Comparison of ENCODE assay signal across 8 cellular contexts in genomic region chr16:526181-527014, GRCh38. TPM values are rescaled to one million over a fixed set of nuclear protein-coding genes. Genes with fewer than 3 reads are reported as not detected.
DNase-seq lines count a peak whose midpoint lies in the region; ATAC-seq and TF ChIP-seq lines count a peak whose summit lies in the region.

No MANE protein-coding gene starts in this region.

- H3K27ac ChIP-seq in left lung, result peak overlapping the region; percentile 97 to 98
- peak overlapping the region; percentile 98 for H3K27ac ChIP-seq in substantia nigra (ENCODE audit: low read depth, low read length, poor library complexity, severe bottlenecking)

- H3K27me3 ChIP-seq in left lung, result no peaks in the 10 kb centered on the region

- peak overlapping the region; percentile 79 to 88 for H3K4me3 ChIP-seq in left lung

- no peak for TF ChIP-seq CTCF in left lung (IDR thresholded peaks at IDR 0.05)

- H3K4me1 ChIP-seq in left lung, result peaks cover 21 to 47% of the 10 kb centered on the region in 2 donors

- peak in 2 of 3 donors; percentile 13 to 15 for DNase-seq in stimulated activated CD4-positive, alpha-beta T cell treated with anti-CD3 and anti-CD28 coated beads, Interleukin-12 subunit alpha, Interleukin-12 subunit beta, amount 100 ng/mL, for 48 hours (ENCODE audit: low read depth in 2 of 3, low spot score in 1 of 3)
- DNase-seq in stimulated activated CD4-positive, alpha-beta T cell treated with anti-CD3 and anti-CD28 coated beads, Interleukin-12 subunit alpha, Interleukin-12 subunit beta, amount 100 ng/mL, for 4 hours, result no peak
- peak; percentile 19 for DNase-seq in central memory CD4-positive, alpha-beta T cell
- DNase-seq in left lung, result peak in 1 of 2 donors; percentile 52
- DNase-seq in substantia nigra (lab: John Stamatoyannopoulos, UW), result peak in 4 of 49 donors; percentile 28 to 51 (median 44)
- DNase-seq in DMS153 treated with DMSO at 0.1 percent for 48 hours (lab: John Stamatoyannopoulos, UW; ENCODE audit: unreplicated experiment), result no peak
- DNase-seq in germinal center (ENCODE audit: low spot score), result no peak

- H3K36me3 ChIP-seq in left lung, result peaks cover 0 to 10% of the 10 kb centered on the region in 2 donors

- ATAC-seq in left lung, result peak; percentile 20

- H3K9me3 ChIP-seq in left lung, result no peaks in the 10 kb centered on the region

- intact Hi-C loops in left lung (cut with DNase I), result no loop called here

TF ChIP-seq in PFSK-1, 5 proteins besides CTCF, POLR2A, EP300 and RAD21:
- TF ChIP-seq REST (IDR thresholded peaks at IDR 0.05; ENCODE audit: insufficient read depth in 1 of 2, low read depth in 2 of 2, low read length in 2 of 2) (no peak), SIN3A (IDR thresholded peaks at IDR 0.05; ENCODE audit: borderline replicate concordance, insufficient read depth, low read length) (no peak), POLR2AphosphoS5 (IDR thresholded peaks at IDR 0.05; ENCODE audit: low read depth, low read length) (peak; percentile 15; the same call in 1 of the 2 replicates)

RNA-seq across cellular contexts. Expression of gene CAPN15, which starts 1.1 kb away (rescaled TPM):
- 125 TPM for polyA plus RNA-seq in PFSK-1 (2012; ENCODE audit: insufficient read length, low read depth)
- total RNA-seq in left lung, result 10 to 100 TPM; 33.8 to 57.2 TPM

RNA-seq across cellular contexts. Expression of gene PRR35, which starts 33.8 kb away (rescaled TPM):
- not detected for polyA plus RNA-seq in PFSK-1 (2012; ENCODE audit: insufficient read length, low read depth)
- total RNA-seq in left lung, result not detected

RNA-seq across cellular contexts. Expression of gene NHLRC4, which starts 40.4 kb away (rescaled TPM):
- polyA plus RNA-seq in PFSK-1 (2012; ENCODE audit: insufficient read length, low read depth), result 0.51 TPM
- 1 to 10 TPM in 1 of 2 donors, under 1 TPM in 1; 0.99 to 2.0 TPM for total RNA-seq in left lung

RNA-seq across cellular contexts. Expression of gene PIGQ, which starts 43.4 kb away (rescaled TPM):
- polyA plus RNA-seq in PFSK-1 (2012; ENCODE audit: insufficient read length, low read depth), result 30.7 TPM
- 10 to 100 TPM; 51.0 to 68.5 TPM for total RNA-seq in left lung

Comparison
In these comparisons a context has a peak if more than half of its experiments do, and no peak if none do; other contexts are left out.
1. DNase-seq: peak in stimulated activated CD4-positive, alpha-beta T cell treated with anti-CD3 and anti-CD28 coated beads, Interleukin-12 subunit alpha, Interleukin-12 subunit beta, amount 100 ng/mL, for 48 hours (2 of 3) and central memory CD4-positive, alpha-beta T cell (single experiment); none in stimulated activated CD4-positive, alpha-beta T cell treated with anti-CD3 and anti-CD28 coated beads, Interleukin-12 subunit alpha, Interleukin-12 subunit beta, amount 100 ng/mL, for 4 hours (single experiment), DMS153 treated with DMSO at 0.1 percent for 48 hours (single experiment) and germinal center (single experiment).